Comparison of ENCODE assay signal across 23 cellular contexts in the genomic region with DNA sequence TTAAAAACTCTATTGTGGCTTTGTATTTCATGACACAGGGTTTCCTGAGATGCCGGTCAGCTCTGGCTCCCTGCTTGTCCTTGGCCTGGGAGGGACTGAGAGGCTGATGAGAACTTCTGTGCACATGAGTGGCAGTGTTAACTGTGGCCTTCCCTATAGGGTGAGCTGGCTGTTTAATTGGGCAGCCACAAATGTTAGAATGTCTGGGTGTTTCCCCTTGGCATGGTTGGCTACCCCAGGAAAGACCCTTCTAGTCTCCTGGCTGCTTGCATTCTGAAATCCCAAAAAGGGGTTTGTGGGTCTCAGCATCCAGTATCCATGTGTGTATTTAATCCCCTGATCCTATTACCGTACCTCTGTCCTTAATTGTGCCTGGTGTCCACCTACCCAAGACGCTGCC. TPM values are rescaled to one million over a fixed set of nuclear protein-coding genes. Genes with fewer than 3 reads are reported as not detected.
DNase-seq lines count a peak whose midpoint lies in the region; ATAC-seq and TF ChIP-seq lines count a peak whose summit lies in the region.
"Had no signal": no experiment of that assay in that cellular context is flagged by ENCODE, and none has a peak within 500 bp of the region (broad histone marks: within the 10 kb centered on the region; RNA-seq: fewer than 3 reads in every experiment).

No MANE protein-coding gene starts in this region.

- H3K4me1 Mint-ChIP-seq in dendritic cell treated with granulocyte-macrophage colony-stimulating factor and Interleukin-4, amounts not matched to agents 40 ng/mL and 50 ng/mL, for 4 days (ENCODE audit: low read depth) = peaks cover 50% of the 10 kb centered on the region
- H3K4me1 Mint-ChIP-seq in activated T-helper 17 cell treated with anti-CD3 and anti-CD28 coated beads, Interleukin-2, amount 50 U/mL, for 72 hours = peaks cover 3% of the 10 kb centered on the region

- peaks cover 26% of the 10 kb centered on the region for H3K36me3 Mint-ChIP-seq in dendritic cell treated with granulocyte-macrophage colony-stimulating factor and Interleukin-4, amounts not matched to agents 40 ng/mL and 50 ng/mL, for 4 days (ENCODE audit: low read depth)
- H3K36me3 Mint-ChIP-seq in activated T-helper 17 cell treated with anti-CD3 and anti-CD28 coated beads, Interleukin-2, amount 50 U/mL, for 72 hours (ENCODE audit: low read depth) = peaks cover 5% of the 10 kb centered on the region

- H4K20me1 ChIP-seq in Loucy (ENCODE audit: insufficient read depth, low read length, poor library complexity, severe bottlenecking) = peaks cover 10% of the 10 kb centered on the region

- no peak for DNase-seq in right atrium auricular region (ENCODE audit: low spot score)
- no peak for DNase-seq in left cardiac atrium
- DNase-seq in activated gamma-delta T cell treated with Interleukin-2 at 50 U/mL for 16 hours = no peak
- no peak for DNase-seq in RPMI8226
- DNase-seq: activated CD4-positive, alpha-beta T cell treated with anti-CD3 and anti-CD28 coated beads, Interleukin-2, amount 50 U/mL, for 4 hours; activated effector memory CD4-positive, alpha-beta T cell treated with anti-CD3 and anti-CD28 coated beads, Interleukin-2, amount 50 U/mL, for 16 hours; dermis blood vessel endothelial cell; NCI-H1105 treated with DMSO at 0.1 percent for 48 hours; NCI-H2081; NCI-H446; pancreas; right lobe of liver; stimulated activated CD4-positive, alpha-beta T cell treated with anti-CD3 and anti-CD28 coated beads, Interleukin-15, amount 100 ng/mL, for 24 hours had no signal

- peaks cover 3% of the 10 kb centered on the region; the same call in 1 of the 2 replicates for H3F3A ChIP-seq in Loucy (ENCODE audit: low read depth)

- H3K27me3 ChIP-seq in right atrium auricular region = no peaks in the 10 kb centered on the region
- H3K27me3 ChIP-seq in Loucy (ENCODE audit: insufficient read depth, low read length, poor library complexity, severe bottlenecking) = no peaks in the 10 kb centered on the region
- H3K27me3 ChIP-seq: cardiac muscle cell, pancreas, right lobe of liver had no signal

- H3K79me2 ChIP-seq in Loucy (ENCODE audit: insufficient read depth, low read length) = peaks cover 23% of the 10 kb centered on the region

- H3K27ac ChIP-seq in right atrium auricular region = peak overlapping the region; percentile 99 to 100
- H3K27ac ChIP-seq in temporal lobe (ENCODE audit: low read depth, low read length) = peak overlapping the region; percentile 94
- H3K27ac ChIP-seq: cardiac muscle cell, pancreas, right lobe of liver, SK-N-MC had no signal

- H3K27me3 Mint-ChIP-seq in dendritic cell treated with granulocyte-macrophage colony-stimulating factor and Interleukin-4, amounts not matched to agents 40 ng/mL and 50 ng/mL, for 4 days = no peaks in the 10 kb centered on the region
- no peaks in the 10 kb centered on the region for H3K27me3 Mint-ChIP-seq in activated T-helper 17 cell treated with anti-CD3 and anti-CD28 coated beads, Interleukin-2, amount 50 U/mL, for 72 hours

- no peak overlapping the region for H3K4me2 ChIP-seq in Loucy (ENCODE audit: low read depth, low read length, poor library complexity, severe bottlenecking)
- H3K4me2 ChIP-seq: GM23338 had no signal

- peak overlapping the region; percentile 94 for H3K4me3 Mint-ChIP-seq in dendritic cell treated with granulocyte-macrophage colony-stimulating factor and Interleukin-4, amounts not matched to agents 40 ng/mL and 50 ng/mL, for 4 days
- no peak overlapping the region for H3K4me3 Mint-ChIP-seq in activated T-helper 17 cell treated with anti-CD3 and anti-CD28 coated beads, Interleukin-2, amount 50 U/mL, for 72 hours
- H3K4me3 Mint-ChIP-seq: GM23338 had no signal

- no peaks in the 10 kb centered on the region for H3K9me2 ChIP-seq in Loucy (replicated peaks; ENCODE audit: low read depth, low read length)

- H3K27ac Mint-ChIP-seq in dendritic cell treated with granulocyte-macrophage colony-stimulating factor and Interleukin-4, amounts not matched to agents 40 ng/mL and 50 ng/mL, for 4 days = peak overlapping the region; percentile 97
- no peak overlapping the region for H3K27ac Mint-ChIP-seq in activated T-helper 17 cell treated with anti-CD3 and anti-CD28 coated beads, Interleukin-2, amount 50 U/mL, for 72 hours
- H3K27ac Mint-ChIP-seq: GM23338 had no signal

- TF ChIP-seq CTCF in right atrium auricular region (IDR thresholded peaks at IDR 0.05) (no peak), Loucy (conservative IDR thresholded peaks at IDR 0.05; ENCODE audit: low read length) (no peak)

- H3K4me1 ChIP-seq in right atrium auricular region = peaks cover 0 to 23% of the 10 kb centered on the region in 2 donors
- H3K4me1 ChIP-seq in Loucy (ENCODE audit: insufficient read depth, low read length, poor library complexity, severe bottlenecking) = peaks cover 25% of the 10 kb centered on the region

- H3K36me3 ChIP-seq in right atrium auricular region (no peaks in the 10 kb centered on the region), Loucy (ENCODE audit: insufficient read depth, low read length) (no peaks in the 10 kb centered on the region)
- H3K36me3 ChIP-seq: cardiac muscle cell, pancreas, right lobe of liver had no signal

- peak overlapping the region; percentile 87 for H3K9ac ChIP-seq in Loucy (ENCODE audit: low read depth, low read length, poor library complexity, severe bottlenecking)

- intact Hi-C loops in left cardiac atrium (cut with DNase I) = loop anchor here in 1 of 2 donors (10.0 kb wide), 3 partner anchors 109 to 161 kb away; no protein-coding TSS in a partner anchor
- intact Hi-C loops in dendritic cell treated with granulocyte-macrophage colony-stimulating factor and Interleukin-4, amounts not matched to agents 40 ng/mL and 50 ng/mL, for 4 days (cut with micrococcal nuclease) = no loop called here

- no peak overlapping the region for H2AFZ ChIP-seq in Loucy (ENCODE audit: low read length)
- H2AFZ ChIP-seq: GM23338 had no signal

- H3K4me3 ChIP-seq in right atrium auricular region (no peak overlapping the region), Loucy (ENCODE audit: low read length, poor library complexity, severe bottlenecking) (no peak overlapping the region)
- H3K4me3 ChIP-seq: cardiac muscle cell, GM23338, pancreas, right lobe of liver, SK-N-MC had no signal

- no peaks in the 10 kb centered on the region for H3K9me3 ChIP-seq in right atrium auricular region
- H3K9me3 ChIP-seq in Loucy (ENCODE audit: insufficient read depth, low read depth, low read length) = no peaks in the 10 kb centered on the region
- H3K9me3 ChIP-seq: pancreas, right lobe of liver had no signal

- no peaks in the 10 kb centered on the region for H3K9me3 Mint-ChIP-seq in dendritic cell treated with granulocyte-macrophage colony-stimulating factor and Interleukin-4, amounts not matched to agents 40 ng/mL and 50 ng/mL, for 4 days
- peaks cover 3% of the 10 kb centered on the region for H3K9me3 Mint-ChIP-seq in activated T-helper 17 cell treated with anti-CD3 and anti-CD28 coated beads, Interleukin-2, amount 50 U/mL, for 72 hours
- H3K9me3 Mint-ChIP-seq: nephron had no signal

- no peak for ATAC-seq in left cardiac atrium
- no peak for ATAC-seq in activated T-helper 17 cell treated with anti-CD3 and anti-CD28 coated beads, Interleukin-2, amount 50 U/mL, for 72 hours (replicated peaks)
- ATAC-seq: GM23338, HepG2, left lobe of liver, pancreas, right lobe of liver had no signal

RNA-seq across cellular contexts. Expression of a gene that starts 3.0 kb away (rescaled TPM):
- total RNA-seq in right atrium auricular region (10 to 100 TPM; 52.8 to 54.6 TPM), left cardiac atrium (10 to 100 TPM; 34.5 to 69.9 TPM), temporal lobe (27.8 TPM)
- total RNA-seq in activated T-helper 17 cell treated with anti-CD3 and anti-CD28 coated beads, Interleukin-2, amount 50 U/mL, for 72 hours = 100 to 1,000 TPM; 101 to 119 TPM
